ENCODE assay signal across 19 cellular contexts in the genomic region with DNA sequence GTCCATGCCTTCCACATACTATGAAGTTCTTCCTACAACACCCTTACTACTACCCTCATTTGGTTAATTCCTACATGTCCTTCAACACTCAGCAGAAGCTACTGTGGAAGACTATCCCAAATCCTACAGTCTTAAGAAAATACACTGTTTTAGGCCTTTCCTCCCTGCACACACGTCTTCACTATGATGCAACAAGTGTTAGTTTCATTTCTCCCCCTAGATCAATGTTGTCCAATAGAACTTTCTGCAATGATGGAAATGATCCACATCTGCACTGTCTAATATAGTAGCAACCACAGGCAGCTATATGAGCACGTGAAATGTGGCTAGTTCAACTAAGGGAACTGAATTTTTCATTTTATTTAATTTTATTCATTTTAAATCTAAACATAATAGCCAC. TPM values are rescaled to one million over a fixed set of nuclear protein-coding genes. Genes with fewer than 3 reads are reported as not detected.
DNase-seq lines count a peak whose midpoint lies in the region; ATAC-seq, FAIRE-seq and TF ChIP-seq lines count a peak whose summit lies in the region.
"Had no signal": no experiment of that assay in that cellular context is flagged by ENCODE, and none has a peak within 500 bp of the region (broad histone marks: within the 10 kb centered on the region; RNA-seq: fewer than 3 reads in every experiment).

No MANE protein-coding gene starts in this region.

- no peak overlapping the region for H2AFZ ChIP-seq in K562 (ENCODE audit: low read depth, low read length)

- no peak for TF ChIP-seq CTCF in K562 (IDR thresholded peaks at IDR 0.05 in 2 of 3, conservative IDR thresholded peaks at IDR 0.05 in 1 of 3; ENCODE audit: insufficient read depth in 2 of 3, low read depth in 1 of 3, low read length in 3 of 3)
- TF ChIP-seq CTCF in testis (IDR thresholded peaks at IDR 0.05), result no peak

- H3K27ac ChIP-seq in K562 (ENCODE audit: extremely low read depth, low read depth, low read length), result no peak overlapping the region
- H3K27ac ChIP-seq in testis, result peak overlapping the region; percentile 20 to 38
- H3K27ac ChIP-seq: BLaER1 treated with 17β-estradiol and CSF1 and Interleukin-3, amounts not matched to agents 10 nM and 100 nM had no signal

- H3K9me3 Mint-ChIP-seq in activated T-cell treated with anti-CD3 and anti-CD28 coated beads, Interleukin-2, amount 50 U/mL, for 24 hours, result no peaks in the 10 kb centered on the region
- H3K9me3 Mint-ChIP-seq: H9 had no signal

- H3K4me3 Mint-ChIP-seq in activated T-cell treated with anti-CD3 and anti-CD28 coated beads, Interleukin-2, amount 50 U/mL, for 24 hours, result no peak overlapping the region
- H3K4me3 Mint-ChIP-seq: H9 had no signal

- intact Hi-C loops in Right ventricle myocardium inferior (cut with DNase I), result no loop called here
- intact Hi-C loops in cardiac septum (cut with DNase I), result no loop called here
- intact Hi-C loops in K562 (cut with micrococcal nuclease), result no loop called here
- intact Hi-C loops in testis (cut with DNase I; ENCODE audit: low total_unique reads), result no loop called here

- H3K9ac ChIP-seq in K562 (ENCODE audit: insufficient read depth in 1 of 2, low read depth in 2 of 2, low read length in 2 of 2), result no peak overlapping the region
- H3K9ac ChIP-seq: BLaER1 treated with 17β-estradiol and CSF1 and Interleukin-3, amounts not matched to agents 10 nM and 100 nM; SK-N-SH had no signal

- FAIRE-seq in K562 (lab: Jason Lieb, UNC), result no peak

- H3K27me3 Mint-ChIP-seq in activated T-cell treated with anti-CD3 and anti-CD28 coated beads, Interleukin-2, amount 50 U/mL, for 24 hours, result no peaks in the 10 kb centered on the region

- peaks cover 5 to 52% of the 10 kb centered on the region in 2 experiments for H3K4me1 ChIP-seq in K562 (replicated peaks in 1 of 2; ENCODE audit: control insufficient read depth in 2 of 2, insufficient read depth in 2 of 2, low read length in 2 of 2)
- H3K4me1 ChIP-seq in testis, result peaks cover 10% of the 10 kb centered on the region

- no TSS peak for BruUV-seq in K562 (replicated peaks; lab: Mats Ljungman, UMichigan)

- CTCF ChIA-PET in K562 (lab: Yijun Ruan, JAX; ENCODE audit: low intra/inter-chr PET ratio), result no interaction called here

- DNase-seq in Right ventricle myocardium inferior (ENCODE audit: missing footprints) (no peak), cardiac septum (ENCODE audit: low spot score) (no peak), K562 (ENCODE audit: extremely low read depth in 1 of 4, low spot score in 3 of 4) (no peak), left lobe of liver (ENCODE audit: low spot score) (no peak), testis (no peak), NCI-H1417 treated with DMSO at 0.1 percent for 48 hours (lab: John Stamatoyannopoulos, UW) (no peak)
- no peak for DNase-seq in activated T-cell treated with anti-CD3 and anti-CD28 coated beads, Interleukin-2, amount 50 U/mL, for 24 hours
- DNase-seq: 8988T, DMS 273 treated with DMSO at 0.1 percent for 48 hours, H9, KBM-7, NCI-H1417, NCI-H2029 treated with DMSO at 0.1 percent for 48 hours, NCI-H510A, NCI-H82, PC-3, SK-N-SH had no signal

- no peaks in the 10 kb centered on the region for H3K4me1 Mint-ChIP-seq in activated T-cell treated with anti-CD3 and anti-CD28 coated beads, Interleukin-2, amount 50 U/mL, for 24 hours (ENCODE audit: low read depth)

- in situ Hi-C loops in K562 (cut with MboI), result no loop called here

- no peaks in the 10 kb centered on the region for H3K27me3 ChIP-seq in K562 (ENCODE audit: control insufficient read depth in 2 of 2, insufficient read depth in 2 of 2, low read length in 2 of 2)
- H3K27me3 ChIP-seq in testis, result no peaks in the 10 kb centered on the region
- H3K27me3 ChIP-seq: BLaER1 treated with 17β-estradiol and CSF1 and Interleukin-3, amounts not matched to agents 10 nM and 100 nM had no signal

- H3K4me3 ChIP-seq in K562 (no peak overlapping the region), testis (no peak overlapping the region)
- H3K4me3 ChIP-seq: BLaER1 treated with 17β-estradiol and CSF1 and Interleukin-3, amounts not matched to agents 10 nM and 100 nM had no signal

- H3K4me2 ChIP-seq in K562 (ENCODE audit: insufficient read depth, low read length), result 0 out of 2 replicates have a peak overlapping the region, but pooled peaks have one; percentile 14
- H3K4me2 ChIP-seq: BLaER1 treated with 17β-estradiol and CSF1 and Interleukin-3, amounts not matched to agents 10 nM and 100 nM; SK-N-SH had no signal

- TF ChIP-seq RAD21 in K562 (CRISPR knock-in tag; conservative IDR thresholded peaks at IDR 0.05 in 1 of 2, IDR thresholded peaks at IDR 0.05 in 1 of 2), result no peak

- no peaks in the 10 kb centered on the region for H3K9me3 ChIP-seq in K562 (replicated peaks; ENCODE audit: control insufficient read depth, insufficient read depth, low read depth, low read length)
- no peaks in the 10 kb centered on the region for H3K9me3 ChIP-seq in testis
- H3K9me3 ChIP-seq: BLaER1 treated with 17β-estradiol and CSF1 and Interleukin-3, amounts not matched to agents 10 nM and 100 nM; SK-N-SH had no signal

- no peaks in the 10 kb centered on the region for H3K9me1 ChIP-seq in K562 (ENCODE audit: control insufficient read depth, insufficient read depth, low read length)

- no peaks in the 10 kb centered on the region; the same call in 1 of the 3 replicates for H3K36me3 ChIP-seq in K562 (ENCODE audit: control insufficient read depth, insufficient read depth, low read length)
- no peaks in the 10 kb centered on the region for H3K36me3 ChIP-seq in testis (ENCODE audit: low read depth, missing control alignments)
- H3K36me3 ChIP-seq: BLaER1 treated with 17β-estradiol and CSF1 and Interleukin-3, amounts not matched to agents 10 nM and 100 nM had no signal

- 0 out of 3 replicates have a peak, but pooled peaks cover 4% of the 10 kb centered on the region for H3K79me2 ChIP-seq in K562 (ENCODE audit: control insufficient read depth, insufficient read depth, low read length)

- H4K20me1 ChIP-seq in K562 (replicated peaks; ENCODE audit: control insufficient read depth, insufficient read depth, low read length), result no peaks in the 10 kb centered on the region
- H4K20me1 ChIP-seq: BLaER1 treated with 17β-estradiol and CSF1 and Interleukin-3, amounts not matched to agents 10 nM and 100 nM had no signal

- H3K27ac Mint-ChIP-seq in activated T-cell treated with anti-CD3 and anti-CD28 coated beads, Interleukin-2, amount 50 U/mL, for 24 hours, result no peak overlapping the region

- TF ChIP-seq EP300 in K562 (IDR thresholded peaks at IDR 0.05; ENCODE audit: low read length), result no peak

- TF ChIP-seq POLR2A in K562 (conservative IDR thresholded peaks at IDR 0.05), result no peak
- no peak for TF ChIP-seq POLR2A in testis (IDR thresholded peaks at IDR 0.05)

- POLR2A ChIA-PET in K562 (lab: Yijun Ruan, JAX), result interaction anchor here (1.0 kb wide), 1 partner anchor 14 kb away, joined by 3 read pairs; no protein-coding TSS in a partner anchor

- ATAC-seq in Right ventricle myocardium inferior, result peak; percentile 32
- no peak for ATAC-seq in K562
- peak; percentile 65 for ATAC-seq in left lobe of liver
- ATAC-seq in HG03045 (IDR thresholded peaks at IDR 0.05; ENCODE audit: unreplicated experiment), result no peak
- ATAC-seq: PC-3 had no signal

- WGBS in K562 (ENCODE audit: insufficient coverage, low coverage, missing lambda C conversion rate), result 53% methylated on average over 2 of the region's 2 CpGs
- WGBS in testis, 2 donors, result 78 to 79% methylated on average over 2 of the region's 2 CpGs

- no peaks in the 10 kb centered on the region for H3K36me3 Mint-ChIP-seq in activated T-cell treated with anti-CD3 and anti-CD28 coated beads, Interleukin-2, amount 50 U/mL, for 24 hours (ENCODE audit: low read depth)

TF ChIP-seq in K562, 482 proteins besides CTCF, POLR2A, EP300 and RAD21:
- no peak for TF ChIP-seq KLF6 (CRISPR knock-in tag; IDR thresholded peaks at IDR 0.05; ENCODE audit: borderline replicate concordance)
- peak; percentile 55; the same call in 1 of the 2 replicates for TF ChIP-seq CEBPB (tag; IDR thresholded peaks at IDR 0.05)
- TF ChIP-seq, protein P1, sequence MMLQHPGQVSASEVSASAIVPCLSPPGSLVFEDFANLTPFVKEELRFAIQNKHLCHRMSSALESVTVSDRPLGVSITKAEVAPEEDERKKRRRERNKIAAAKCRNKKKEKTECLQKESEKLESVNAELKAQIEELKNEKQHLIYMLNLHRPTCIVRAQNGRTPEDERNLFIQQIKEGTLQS (IDR thresholded peaks at IDR 0.05), result peak; percentile 58
- TF ChIP-seq, protein P1 (CRISPR knock-in tag; conservative IDR thresholded peaks at IDR 0.05), result no peak
- no peak for TF ChIP-seq CEBPG (CRISPR knock-in tag; IDR thresholded peaks at IDR 0.05)
- peak; percentile 59 to 62 for TF ChIP-seq CEBPG (tag; conservative IDR thresholded peaks at IDR 0.05 in 1 of 2, IDR thresholded peaks at IDR 0.05 in 1 of 2)

RNA-seq across cellular contexts. Expression of a gene that starts 46.7 kb away (rescaled TPM):
- total RNA-seq in Right ventricle myocardium inferior (3.8 TPM), cardiac septum (2.3 TPM), K562 (2014; rRNA removed) (13.8 and 16.5 TPM in 2 replicates), K562 (2014; rRNA removed; fragmentation: Illumina TruSeq; extraction: Trizol) (22.4 and 24.7 TPM in 2 replicates), K562 (2015; rRNA removed; fragmentation: Illumina TruSeq; extraction: Trizol) (32.6 and 34.7 TPM in 2 replicates), K562 (2021) (14.8 and 15.7 TPM in 2 replicates), left lobe of liver (2.0 TPM), testis (10 to 100 TPM; 24.2 to 40.9 TPM)
- 2.5 and 6.3 TPM in 2 replicates for total RNA-seq in K562 (2011; cell fraction: chromatin; rRNA removed; ENCODE audit: low replicate concordance)
- 2.5 and 2.7 TPM in 2 replicates for total RNA-seq in K562 (2011; cell fraction: nucleolus; rRNA removed)
- 3.3 and 7.7 TPM in 2 replicates for total RNA-seq in K562 (2011; cell fraction: nucleoplasm; rRNA removed)
- polyA plus RNA-seq in K562 (2011; rRNA removed) (8.1 and 11.9 TPM in 2 replicates), K562 (2014; fragmentation: Illumina TruSeq; extraction: Trizol) (30.9 and 42.0 TPM in 2 replicates), K562 (2014; fragmentation: Nextera tagmentation; extraction: Ambion mirVana) (1 to 10 TPM; 6.2 to 6.6 TPM), K562 (2014; rRNA removed) (15.6 and 19.0 TPM in 2 replicates), testis (ENCODE audit: insufficient read depth, low read depth, low replicate concordance) (15.2 TPM)
- 5.8 and 7.1 TPM in 2 replicates for polyA plus RNA-seq in K562 (2011; cell fraction: cytosol; rRNA removed)
- 5.1 and 5.8 TPM in 2 replicates for polyA plus RNA-seq in K562 (2011; cell fraction: nucleus; rRNA removed)
- 16.1 and 24.0 TPM in 2 replicates for polyA plus RNA-seq in K562 (2012)
- 5.4 and 7.6 TPM in 2 replicates for polyA minus RNA-seq in K562 (2011; rRNA and poly(A)+ RNA removed)
- 3.1 and 4.3 TPM in 2 replicates for polyA minus RNA-seq in K562 (2011; cell fraction: cytosol; rRNA and poly(A)+ RNA removed)
- 4.7 and 5.2 TPM in 2 replicates for polyA minus RNA-seq in K562 (2011; cell fraction: nucleus; rRNA and poly(A)+ RNA removed)

Comparison
In these comparisons a context has a peak if more than half of its experiments do, and no peak if none do; other contexts are left out.
1. ATAC-seq: peak in Right ventricle myocardium inferior (single experiment) and left lobe of liver (single experiment); none in K562 (single experiment) and HG03045 (single experiment).